In the genomic region with DNA sequence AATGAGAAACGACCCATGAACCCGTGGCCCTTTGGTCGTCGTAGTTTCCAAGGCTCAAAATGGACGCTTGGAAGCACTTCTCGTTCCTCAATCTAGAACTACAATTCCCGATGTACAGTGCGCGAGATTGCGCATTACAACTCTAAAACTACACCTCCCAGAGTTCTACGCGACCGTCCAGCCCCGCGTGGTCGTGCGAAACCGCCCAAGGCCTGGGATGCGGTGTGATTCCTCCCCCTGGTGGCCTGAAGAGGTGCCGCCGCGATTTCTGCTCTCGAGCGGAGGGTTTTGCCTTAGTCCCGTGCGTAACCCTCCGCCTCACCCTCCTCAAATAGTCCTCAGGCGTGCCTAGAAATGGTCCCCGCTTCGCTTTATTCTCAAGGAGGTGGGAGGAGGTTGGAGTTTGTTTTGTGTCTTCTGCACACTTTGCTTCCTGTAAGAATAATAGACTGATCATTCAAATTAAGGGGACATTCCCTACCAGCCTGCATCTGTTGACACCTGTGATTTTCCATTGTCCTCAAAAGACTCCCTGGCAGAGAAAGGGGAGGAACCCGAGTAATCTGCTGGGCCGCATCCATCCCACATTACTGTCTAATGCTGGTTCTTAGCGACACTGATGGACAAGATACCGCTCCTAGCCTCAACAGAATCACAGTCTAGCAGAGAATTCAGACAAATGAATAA, we compare ENCODE assay signal across 1 cellular context.
A peak's percentile ranks its signal among the peaks of the same experiment; 100 is the strongest.
TF ChIP-seq lines count a peak whose summit lies in the region.

No MANE protein-coding gene starts in this region.

TF ChIP-seq in K562, 482 proteins besides CTCF, POLR2A, EP300 and RAD21 (continued from another document and continues in another):
- TF ChIP-seq MCM5 (IDR thresholded peaks at IDR 0.05; ENCODE audit: low read depth) (no peak), MAFF (IDR thresholded peaks at IDR 0.05; ENCODE audit: low read length) (peak; percentile 27), JUN (IDR thresholded peaks at IDR 0.05; ENCODE audit: borderline replicate concordance, low read depth, low read length) (peak; percentile 77; the same call in 1 of the 2 replicates), JUN (CRISPR knock-in tag; IDR thresholded peaks at IDR 0.05; ENCODE audit: borderline replicate concordance) (0 out of 2 replicates have a peak, but pooled peaks have one; percentile 79), HNRNPH1 (optimal IDR thresholded peaks at IDR 0.05; ENCODE audit: low read depth, low read length) (no peak), TEAD4 (IDR thresholded peaks at IDR 0.05; ENCODE audit: low read length) (peak; percentile 68), TEAD4 (CRISPR knock-in tag; IDR thresholded peaks at IDR 0.05; ENCODE audit: borderline replicate concordance) (no peak), PTTG1 (tag; IDR thresholded peaks at IDR 0.05; ENCODE audit: low read depth) (peak; percentile 62), FOXK2 (conservative IDR thresholded peaks at IDR 0.05 in 1 of 2, IDR thresholded peaks at IDR 0.05 in 1 of 2; ENCODE audit: low read depth in 2 of 2) (peak in 1 of 2 experiments; percentile 74), LARP7 (IDR thresholded peaks at IDR 0.05) (0 out of 2 replicates have a peak, but pooled peaks have one; percentile 56), ZNF57 (CRISPR knock-in tag; IDR thresholded peaks at IDR 0.05) (no peak), TAL1 (IDR thresholded peaks at IDR 0.05) (peak; percentile 48), ZSCAN29 (IDR thresholded peaks at IDR 0.05) (0 out of 2 replicates have a peak, but pooled peaks have one; percentile 17), PTBP1 (IDR thresholded peaks at IDR 0.05; ENCODE audit: low read depth, low read length) (peak; percentile 60; the same call in 1 of the 2 replicates), NFATC3 (IDR thresholded peaks at IDR 0.05) (peak; percentile 90), ZNF212 (CRISPR knock-in tag; IDR thresholded peaks at IDR 0.05) (no peak), GABPA (tag; conservative IDR thresholded peaks at IDR 0.05; ENCODE audit: low read depth) (peak; percentile 94), ZFX (CRISPR knock-in tag; IDR thresholded peaks at IDR 0.05) (peak; percentile 89), ZNF668 (CRISPR knock-in tag; IDR thresholded peaks at IDR 0.05) (0 out of 2 replicates have a peak, but pooled peaks have one; percentile 39), CC2D1A (IDR thresholded peaks at IDR 0.05) (peak; percentile 96), ZNF24 (IDR thresholded peaks at IDR 0.05) (peak; percentile 75), E2F3 (CRISPR knock-in tag; IDR thresholded peaks at IDR 0.05) (0 out of 2 replicates have a peak, but pooled peaks have one; percentile 22), ZNF695 (CRISPR knock-in tag; IDR thresholded peaks at IDR 0.05) (no peak), ZNF699 (CRISPR knock-in tag; IDR thresholded peaks at IDR 0.05; ENCODE audit: insufficient replicate concordance) (no peak), ZNF79 (CRISPR knock-in tag; IDR thresholded peaks at IDR 0.05; ENCODE audit: low read depth) (no peak), ZNF644 (tag; IDR thresholded peaks at IDR 0.05; ENCODE audit: low read depth) (peak; percentile 99), U2AF1 (optimal IDR thresholded peaks at IDR 0.05; ENCODE audit: low read depth, low read length) (no peak), ZNF232 (CRISPR knock-in tag; IDR thresholded peaks at IDR 0.05) (no peak), ZNF311 (CRISPR knock-in tag; IDR thresholded peaks at IDR 0.05) (peak; percentile 62; the same call in 1 of the 2 replicates), ATF1 (CRISPR knock-in tag; IDR thresholded peaks at IDR 0.05) (no peak), ATF1 (tag; IDR thresholded peaks at IDR 0.05) (peak; percentile 96)
- TF ChIP-seq, protein P1, sequence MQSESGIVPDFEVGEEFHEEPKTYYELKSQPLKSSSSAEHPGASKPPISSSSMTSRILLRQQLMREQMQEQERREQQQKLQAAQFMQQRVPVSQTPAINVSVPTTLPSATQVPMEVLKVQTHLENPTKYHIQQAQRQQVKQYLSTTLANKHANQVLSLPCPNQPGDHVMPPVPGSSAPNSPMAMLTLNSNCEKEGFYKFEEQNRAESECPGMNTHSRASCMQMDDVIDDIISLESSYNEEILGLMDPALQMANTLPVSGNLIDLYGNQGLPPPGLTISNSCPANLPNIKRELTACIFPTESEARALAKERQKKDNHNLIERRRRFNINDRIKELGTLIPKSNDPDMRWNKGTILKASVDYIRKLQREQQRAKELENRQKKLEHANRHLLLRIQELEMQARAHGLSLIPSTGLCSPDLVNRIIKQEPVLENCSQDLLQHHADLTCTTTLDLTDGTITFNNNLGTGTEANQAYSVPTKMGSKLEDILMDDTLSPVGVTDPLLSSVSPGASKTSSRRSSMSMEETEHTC (IDR thresholded peaks at IDR 0.05) = peak; percentile 69; the same call in 1 of the 2 replicates
- TF ChIP-seq, protein P2, sequence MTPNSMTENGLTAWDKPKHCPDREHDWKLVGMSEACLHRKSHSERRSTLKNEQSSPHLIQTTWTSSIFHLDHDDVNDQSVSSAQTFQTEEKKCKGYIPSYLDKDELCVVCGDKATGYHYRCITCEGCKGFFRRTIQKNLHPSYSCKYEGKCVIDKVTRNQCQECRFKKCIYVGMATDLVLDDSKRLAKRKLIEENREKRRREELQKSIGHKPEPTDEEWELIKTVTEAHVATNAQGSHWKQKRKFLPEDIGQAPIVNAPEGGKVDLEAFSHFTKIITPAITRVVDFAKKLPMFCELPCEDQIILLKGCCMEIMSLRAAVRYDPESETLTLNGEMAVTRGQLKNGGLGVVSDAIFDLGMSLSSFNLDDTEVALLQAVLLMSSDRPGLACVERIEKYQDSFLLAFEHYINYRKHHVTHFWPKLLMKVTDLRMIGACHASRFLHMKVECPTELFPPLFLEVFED (CRISPR knock-in tag; conservative IDR thresholded peaks at IDR 0.05) = peak; percentile 12
- TF ChIP-seq, protein P3, sequence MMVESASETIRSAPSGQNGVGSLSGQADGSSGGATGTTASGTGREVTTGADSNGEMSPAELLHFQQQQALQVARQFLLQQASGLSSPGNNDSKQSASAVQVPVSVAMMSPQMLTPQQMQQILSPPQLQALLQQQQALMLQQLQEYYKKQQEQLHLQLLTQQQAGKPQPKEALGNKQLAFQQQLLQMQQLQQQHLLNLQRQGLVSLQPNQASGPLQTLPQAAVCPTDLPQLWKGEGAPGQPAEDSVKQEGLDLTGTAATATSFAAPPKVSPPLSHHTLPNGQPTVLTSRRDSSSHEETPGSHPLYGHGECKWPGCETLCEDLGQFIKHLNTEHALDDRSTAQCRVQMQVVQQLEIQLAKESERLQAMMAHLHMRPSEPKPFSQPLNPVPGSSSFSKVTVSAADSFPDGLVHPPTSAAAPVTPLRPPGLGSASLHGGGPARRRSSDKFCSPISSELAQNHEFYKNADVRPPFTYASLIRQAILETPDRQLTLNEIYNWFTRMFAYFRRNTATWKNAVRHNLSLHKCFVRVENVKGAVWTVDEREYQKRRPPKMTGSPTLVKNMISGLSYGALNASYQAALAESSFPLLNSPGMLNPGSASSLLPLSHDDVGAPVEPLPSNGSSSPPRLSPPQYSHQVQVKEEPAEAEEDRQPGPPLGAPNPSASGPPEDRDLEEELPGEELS (CRISPR knock-in tag; IDR thresholded peaks at IDR 0.05; ENCODE audit: borderline replicate concordance) = no peak
- TF ChIP-seq, protein P4, sequence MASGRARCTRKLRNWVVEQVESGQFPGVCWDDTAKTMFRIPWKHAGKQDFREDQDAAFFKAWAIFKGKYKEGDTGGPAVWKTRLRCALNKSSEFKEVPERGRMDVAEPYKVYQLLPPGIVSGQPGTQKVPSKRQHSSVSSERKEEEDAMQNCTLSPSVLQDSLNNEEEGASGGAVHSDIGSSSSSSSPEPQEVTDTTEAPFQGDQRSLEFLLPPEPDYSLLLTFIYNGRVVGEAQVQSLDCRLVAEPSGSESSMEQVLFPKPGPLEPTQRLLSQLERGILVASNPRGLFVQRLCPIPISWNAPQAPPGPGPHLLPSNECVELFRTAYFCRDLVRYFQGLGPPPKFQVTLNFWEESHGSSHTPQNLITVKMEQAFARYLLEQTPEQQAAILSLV (tag; IDR thresholded peaks at IDR 0.05) = peak; percentile 53
- TF ChIP-seq, protein P5, sequence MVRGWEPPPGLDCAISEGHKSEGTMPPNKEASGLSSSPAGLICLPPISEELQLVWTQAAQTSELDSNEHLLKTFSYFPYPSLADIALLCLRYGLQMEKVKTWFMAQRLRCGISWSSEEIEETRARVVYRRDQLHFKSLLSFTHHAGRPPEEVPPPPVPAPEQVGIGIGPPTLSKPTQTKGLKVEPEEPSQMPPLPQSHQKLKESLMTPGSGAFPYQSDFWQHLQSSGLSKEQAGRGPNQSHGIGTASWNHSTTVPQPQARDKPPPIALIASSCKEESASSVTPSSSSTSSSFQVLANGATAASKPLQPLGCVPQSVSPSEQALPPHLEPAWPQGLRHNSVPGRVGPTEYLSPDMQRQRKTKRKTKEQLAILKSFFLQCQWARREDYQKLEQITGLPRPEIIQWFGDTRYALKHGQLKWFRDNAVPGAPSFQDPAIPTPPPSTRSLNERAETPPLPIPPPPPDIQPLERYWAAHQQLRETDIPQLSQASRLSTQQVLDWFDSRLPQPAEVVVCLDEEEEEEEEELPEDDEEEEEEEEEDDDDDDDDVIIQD (CRISPR knock-in tag; IDR thresholded peaks at IDR 0.05) = no peak
- TF ChIP-seq, protein P6, sequence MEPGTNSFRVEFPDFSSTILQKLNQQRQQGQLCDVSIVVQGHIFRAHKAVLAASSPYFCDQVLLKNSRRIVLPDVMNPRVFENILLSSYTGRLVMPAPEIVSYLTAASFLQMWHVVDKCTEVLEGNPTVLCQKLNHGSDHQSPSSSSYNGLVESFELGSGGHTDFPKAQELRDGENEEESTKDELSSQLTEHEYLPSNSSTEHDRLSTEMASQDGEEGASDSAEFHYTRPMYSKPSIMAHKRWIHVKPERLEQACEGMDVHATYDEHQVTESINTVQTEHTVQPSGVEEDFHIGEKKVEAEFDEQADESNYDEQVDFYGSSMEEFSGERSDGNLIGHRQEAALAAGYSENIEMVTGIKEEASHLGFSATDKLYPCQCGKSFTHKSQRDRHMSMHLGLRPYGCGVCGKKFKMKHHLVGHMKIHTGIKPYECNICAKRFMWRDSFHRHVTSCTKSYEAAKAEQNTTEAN (CRISPR knock-in tag; IDR thresholded peaks at IDR 0.05) = peak; percentile 89; the same call in 1 of the 2 replicates
- TF ChIP-seq, protein P7, sequence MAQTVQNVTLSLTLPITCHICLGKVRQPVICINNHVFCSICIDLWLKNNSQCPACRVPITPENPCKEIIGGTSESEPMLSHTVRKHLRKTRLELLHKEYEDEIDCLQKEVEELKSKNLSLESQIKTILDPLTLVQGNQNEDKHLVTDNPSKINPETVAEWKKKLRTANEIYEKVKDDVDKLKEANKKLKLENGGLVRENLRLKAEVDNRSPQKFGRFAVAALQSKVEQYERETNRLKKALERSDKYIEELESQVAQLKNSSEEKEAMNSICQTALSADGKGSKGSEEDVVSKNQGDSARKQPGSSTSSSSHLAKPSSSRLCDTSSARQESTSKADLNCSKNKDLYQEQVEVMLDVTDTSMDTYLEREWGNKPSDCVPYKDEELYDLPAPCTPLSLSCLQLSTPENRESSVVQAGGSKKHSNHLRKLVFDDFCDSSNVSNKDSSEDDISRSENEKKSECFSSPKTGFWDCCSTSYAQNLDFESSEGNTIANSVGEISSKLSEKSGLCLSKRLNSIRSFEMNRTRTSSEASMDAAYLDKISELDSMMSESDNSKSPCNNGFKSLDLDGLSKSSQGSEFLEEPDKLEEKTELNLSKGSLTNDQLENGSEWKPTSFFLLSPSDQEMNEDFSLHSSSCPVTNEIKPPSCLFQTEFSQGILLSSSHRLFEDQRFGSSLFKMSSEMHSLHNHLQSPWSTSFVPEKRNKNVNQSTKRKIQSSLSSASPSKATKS (CRISPR knock-in tag; IDR thresholded peaks at IDR 0.05) = 0 out of 2 replicates have a peak, but pooled peaks have one; percentile 38
- TF ChIP-seq, protein P8, sequence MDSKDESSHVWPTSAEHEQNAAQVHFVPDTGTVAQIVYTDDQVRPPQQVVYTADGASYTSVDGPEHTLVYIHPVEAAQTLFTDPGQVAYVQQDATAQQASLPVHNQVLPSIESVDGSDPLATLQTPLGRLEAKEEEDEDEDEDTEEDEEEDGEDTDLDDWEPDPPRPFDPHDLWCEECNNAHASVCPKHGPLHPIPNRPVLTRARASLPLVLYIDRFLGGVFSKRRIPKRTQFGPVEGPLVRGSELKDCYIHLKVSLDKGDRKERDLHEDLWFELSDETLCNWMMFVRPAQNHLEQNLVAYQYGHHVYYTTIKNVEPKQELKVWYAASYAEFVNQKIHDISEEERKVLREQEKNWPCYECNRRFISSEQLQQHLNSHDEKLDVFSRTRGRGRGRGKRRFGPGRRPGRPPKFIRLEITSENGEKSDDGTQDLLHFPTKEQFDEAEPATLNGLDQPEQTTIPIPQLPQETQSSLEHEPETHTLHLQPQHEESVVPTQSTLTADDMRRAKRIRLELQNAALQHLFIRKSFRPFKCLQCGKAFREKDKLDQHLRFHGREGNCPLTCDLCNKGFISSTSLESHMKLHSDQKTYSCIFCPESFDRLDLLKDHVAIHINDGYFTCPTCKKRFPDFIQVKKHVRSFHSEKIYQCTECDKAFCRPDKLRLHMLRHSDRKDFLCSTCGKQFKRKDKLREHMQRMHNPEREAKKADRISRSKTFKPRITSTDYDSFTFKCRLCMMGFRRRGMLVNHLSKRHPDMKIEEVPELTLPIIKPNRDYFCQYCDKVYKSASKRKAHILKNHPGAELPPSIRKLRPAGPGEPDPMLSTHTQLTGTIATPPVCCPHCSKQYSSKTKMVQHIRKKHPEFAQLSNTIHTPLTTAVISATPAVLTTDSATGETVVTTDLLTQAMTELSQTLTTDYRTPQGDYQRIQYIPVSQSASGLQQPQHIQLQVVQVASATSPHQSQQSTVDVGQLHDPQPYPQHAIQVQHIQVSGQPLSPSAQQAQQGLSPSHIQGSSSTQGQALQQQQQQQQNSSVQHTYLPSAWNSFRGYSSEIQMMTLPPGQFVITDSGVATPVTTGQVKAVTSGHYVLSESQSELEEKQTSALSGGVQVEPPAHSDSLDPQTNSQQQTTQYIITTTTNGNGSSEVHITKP (IDR thresholded peaks at IDR 0.05; ENCODE audit: partially characterized antibody) = peak; percentile 43
- TF ChIP-seq, protein P9, sequence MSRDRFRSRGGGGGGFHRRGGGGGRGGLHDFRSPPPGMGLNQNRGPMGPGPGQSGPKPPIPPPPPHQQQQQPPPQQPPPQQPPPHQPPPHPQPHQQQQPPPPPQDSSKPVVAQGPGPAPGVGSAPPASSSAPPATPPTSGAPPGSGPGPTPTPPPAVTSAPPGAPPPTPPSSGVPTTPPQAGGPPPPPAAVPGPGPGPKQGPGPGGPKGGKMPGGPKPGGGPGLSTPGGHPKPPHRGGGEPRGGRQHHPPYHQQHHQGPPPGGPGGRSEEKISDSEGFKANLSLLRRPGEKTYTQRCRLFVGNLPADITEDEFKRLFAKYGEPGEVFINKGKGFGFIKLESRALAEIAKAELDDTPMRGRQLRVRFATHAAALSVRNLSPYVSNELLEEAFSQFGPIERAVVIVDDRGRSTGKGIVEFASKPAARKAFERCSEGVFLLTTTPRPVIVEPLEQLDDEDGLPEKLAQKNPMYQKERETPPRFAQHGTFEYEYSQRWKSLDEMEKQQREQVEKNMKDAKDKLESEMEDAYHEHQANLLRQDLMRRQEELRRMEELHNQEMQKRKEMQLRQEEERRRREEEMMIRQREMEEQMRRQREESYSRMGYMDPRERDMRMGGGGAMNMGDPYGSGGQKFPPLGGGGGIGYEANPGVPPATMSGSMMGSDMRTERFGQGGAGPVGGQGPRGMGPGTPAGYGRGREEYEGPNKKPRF (IDR thresholded peaks at IDR 0.05; ENCODE audit: low read depth, low read length) = no peak
